28 cellular contexts compared by ENCODE assay signal in the genomic region with DNA sequence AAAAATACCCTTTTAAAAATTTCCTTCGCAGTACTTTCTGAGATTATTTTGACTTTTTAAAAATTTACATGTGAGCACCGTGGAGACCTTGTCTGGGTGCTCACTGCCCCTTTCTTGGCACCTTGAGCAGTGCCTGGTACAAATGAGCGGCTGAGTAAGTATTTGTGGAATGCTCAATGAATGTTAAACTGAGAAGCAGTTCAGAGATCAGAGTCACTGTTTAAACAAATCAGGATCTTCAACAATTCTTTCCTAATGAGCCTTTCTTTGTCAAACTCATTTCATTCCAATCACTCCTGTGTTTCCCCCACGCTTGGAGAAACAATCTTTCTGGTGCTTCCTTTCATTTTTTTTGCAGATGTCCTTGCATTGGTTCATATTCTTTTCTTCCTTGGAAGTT.
DNase-seq lines count a peak whose midpoint lies in the region; ATAC-seq and TF ChIP-seq lines count a peak whose summit lies in the region.
"Had no signal": no experiment of that assay in that cellular context is flagged by ENCODE, and none has a peak within 500 bp of the region (broad histone marks: within the 10 kb centered on the region; RNA-seq: fewer than 3 reads in every experiment).

No MANE protein-coding gene starts in this region.

- ATAC-seq in SK-N-SH treated with all-trans-retinoic acid at 6 μM for 48 hours (peak; percentile 71), HG03342 (IDR thresholded peaks at IDR 0.05; ENCODE audit: unreplicated experiment) (no peak)
- ATAC-seq: foreskin keratinocyte, HCT116, K562 had no signal

- no peak for TF ChIP-seq CTCF in fibroblast of mammary gland (conservative IDR thresholded peaks at IDR 0.05; ENCODE audit: control insufficient read depth, insufficient read depth, low read depth, low read length)

- peak; percentile 18 for DNase-seq in AG08396 (ENCODE audit: low spot score)
- peak; percentile 10 for DNase-seq in fibroblast of mammary gland (ENCODE audit: low read depth)
- peak; percentile 16 for DNase-seq in mucosa of gallbladder (ENCODE audit: low spot score)
- no peak for DNase-seq in NK-92 treated with Interleukin-12 subunit alpha and Interleukin-12 subunit beta, amount 100 ng/mL, for 24 hours (lab: John Stamatoyannopoulos, UW)
- no peak for DNase-seq in 8988T
- DNase-seq in KG1 (lab: John Stamatoyannopoulos, UW) = no peak
- DNase-seq: ACHN; activated B cell treated with CpG ODN at 0.5 μM for 24 hours; activated CD4-positive, alpha-beta T cell treated with anti-CD3 and anti-CD28 coated beads, Interleukin-2, amount 50 U/mL, for 4 hours; activated CD8-positive, alpha-beta memory T cell treated with anti-CD3 and anti-CD28 coated beads, Interleukin-2, amount 50 U/mL, for 48 hours; CD4-positive, alpha-beta T cell; foreskin keratinocyte; GF-D8; MV-4-11; naive B cell; NCI-H1694; NCI-H69; occipital lobe; retina; stimulated activated CD4-positive, alpha-beta T cell treated with anti-CD3 and anti-CD28 coated beads, Interleukin-12 subunit alpha, Interleukin-12 subunit beta, amount 100 ng/mL, for 4 hours; stimulated activated CD4-positive, alpha-beta T cell treated with anti-CD3 and anti-CD28 coated beads, Interleukin-4, amount 100 ng/mL, for 4 hours; T-helper 9 cell; tibial artery had no signal

- H3K4me3 ChIP-seq in fibroblast of mammary gland (ENCODE audit: control insufficient read depth, low read depth, low read length) = no peak overlapping the region
- H3K4me3 ChIP-seq: K562, SK-N-MC, tibial artery had no signal

TF ChIP-seq in SK-N-SH treated with all-trans-retinoic acid at 6 μM for 48 hours, 23 proteins besides CTCF, POLR2A, EP300 and RAD21:
- TF ChIP-seq PPARA (CRISPR knock-in tag; IDR thresholded peaks at IDR 0.05; ENCODE audit: borderline replicate concordance) (no peak), ZFP3 (CRISPR knock-in tag; IDR thresholded peaks at IDR 0.05) (no peak), OSR1 (CRISPR knock-in tag; IDR thresholded peaks at IDR 0.05) (no peak), ESRRG (CRISPR knock-in tag; IDR thresholded peaks at IDR 0.05) (no peak), TCF4 (CRISPR knock-in tag; IDR thresholded peaks at IDR 0.05; ENCODE audit: borderline replicate concordance) (no peak), GLIS3 (CRISPR knock-in tag; IDR thresholded peaks at IDR 0.05) (no peak), RARB (CRISPR knock-in tag; IDR thresholded peaks at IDR 0.05) (no peak)
- TF ChIP-seq, protein P1, sequence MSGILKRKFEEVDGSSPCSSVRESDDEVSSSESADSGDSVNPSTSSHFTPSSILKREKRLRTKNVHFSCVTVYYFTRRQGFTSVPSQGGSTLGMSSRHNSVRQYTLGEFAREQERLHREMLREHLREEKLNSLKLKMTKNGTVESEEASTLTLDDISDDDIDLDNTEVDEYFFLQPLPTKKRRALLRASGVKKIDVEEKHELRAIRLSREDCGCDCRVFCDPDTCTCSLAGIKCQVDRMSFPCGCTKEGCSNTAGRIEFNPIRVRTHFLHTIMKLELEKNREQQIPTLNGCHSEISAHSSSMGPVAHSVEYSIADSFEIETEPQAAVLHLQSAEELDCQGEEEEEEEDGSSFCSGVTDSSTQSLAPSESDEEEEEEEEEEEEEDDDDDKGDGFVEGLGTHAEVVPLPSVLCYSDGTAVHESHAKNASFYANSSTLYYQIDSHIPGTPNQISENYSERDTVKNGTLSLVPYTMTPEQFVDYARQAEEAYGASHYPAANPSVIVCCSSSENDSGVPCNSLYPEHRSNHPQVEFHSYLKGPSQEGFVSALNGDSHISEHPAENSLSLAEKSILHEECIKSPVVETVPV (CRISPR knock-in tag; IDR thresholded peaks at IDR 0.05) = no peak

Comparison
In these comparisons a context has a peak if more than half of its experiments do, and no peak if none do; other contexts are left out.
1. DNase-seq: peak in AG08396 (single experiment), fibroblast of mammary gland (single experiment) and mucosa of gallbladder (single experiment); none in NK-92 treated with Interleukin-12 subunit alpha and Interleukin-12 subunit beta, amount 100 ng/mL, for 24 hours (single experiment), 8988T (single experiment) and KG1 (single experiment).